ENCODE assay signal across 8 cellular contexts in genomic region chr15:39882602-39883001, GRCh38.
"Had no signal": no experiment of that assay in that cellular context is flagged by ENCODE, and none has a peak within 500 bp of the region (broad histone marks: within the 10 kb centered on the region; RNA-seq: fewer than 3 reads in every experiment).

No MANE protein-coding gene starts in this region.

- H2AFZ ChIP-seq: GM23248 had no signal

- ATAC-seq: HepG2 had no signal

- H3K4me3 ChIP-seq: GM23248 had no signal

- DNase-seq: GM23248, H7, HCEC 1CT, HFFc6, KBM-7 had no signal

- H3K4me3 Mint-ChIP-seq: HFFc6 had no signal

- H3K27ac ChIP-seq: GM23248, HL-60, KMS-11 had no signal

- FAIRE-seq: HepG2 had no signal

- H3K4me2 ChIP-seq: KMS-11 had no signal

- H3K9me3 Mint-ChIP-seq: HFFc6 had no signal

- H3K27ac Mint-ChIP-seq: HFFc6 had no signal

- H3K9ac ChIP-seq: GM23248, KMS-11 had no signal
